Comparison of ENCODE assay signal across 2 cellular contexts in the genomic region with DNA sequence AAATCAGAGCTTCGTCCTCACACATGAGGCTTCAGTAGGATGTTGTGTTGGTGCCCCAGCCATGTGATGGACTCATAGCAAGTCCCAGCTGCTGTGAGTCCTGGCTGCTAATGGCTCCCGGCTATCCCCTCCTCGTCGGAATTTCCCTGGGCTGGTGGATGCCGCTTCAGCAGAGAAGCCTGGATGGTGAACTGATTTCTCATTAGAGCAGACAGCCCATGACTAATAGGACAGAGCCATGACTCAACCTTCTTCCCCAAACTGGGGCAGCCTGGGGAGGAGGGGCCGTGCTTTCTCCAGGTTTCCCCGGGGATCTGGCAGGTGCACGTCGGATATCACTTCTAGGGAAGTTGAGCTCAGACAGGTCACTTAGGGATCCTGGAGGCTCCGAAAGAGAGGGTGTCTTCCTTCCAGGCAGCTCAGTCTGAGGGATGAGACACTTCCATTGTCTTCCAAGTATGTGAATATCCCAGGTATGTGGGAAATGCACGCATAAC.
TF ChIP-seq lines count a peak whose summit lies in the region.

No MANE protein-coding gene starts in this region.

TF ChIP-seq in HCT116, 20 proteins besides CTCF, POLR2A, EP300 and RAD21 (continued from another document):
- TF ChIP-seq MAX (IDR thresholded peaks at IDR 0.05) (peak; percentile 30; the same call in 1 of the 2 replicates), ELF1 (IDR thresholded peaks at IDR 0.05; ENCODE audit: borderline replicate concordance, low read depth) (no peak), SP1 (IDR thresholded peaks at IDR 0.05; ENCODE audit: low read depth) (0 out of 2 replicates have a peak, but pooled peaks have one; percentile 45), POLR2AphosphoS5 (IDR thresholded peaks at IDR 0.05; ENCODE audit: low read depth, low read length) (no peak), SRF (IDR thresholded peaks at IDR 0.05; ENCODE audit: low read depth) (0 out of 2 replicates have a peak, but pooled peaks have one; percentile 48), JUND (IDR thresholded peaks at IDR 0.05) (peak; percentile 78), TCF7L2 (IDR thresholded peaks at IDR 0.05; ENCODE audit: borderline replicate concordance, extremely low read depth, insufficient read depth, insufficient read length) (no peak), EZH2phosphoT487 (IDR thresholded peaks at IDR 0.05; ENCODE audit: borderline replicate concordance) (no peak), EGR1 (IDR thresholded peaks at IDR 0.05; ENCODE audit: low read depth) (no peak)
- TF ChIP-seq, protein P1, sequence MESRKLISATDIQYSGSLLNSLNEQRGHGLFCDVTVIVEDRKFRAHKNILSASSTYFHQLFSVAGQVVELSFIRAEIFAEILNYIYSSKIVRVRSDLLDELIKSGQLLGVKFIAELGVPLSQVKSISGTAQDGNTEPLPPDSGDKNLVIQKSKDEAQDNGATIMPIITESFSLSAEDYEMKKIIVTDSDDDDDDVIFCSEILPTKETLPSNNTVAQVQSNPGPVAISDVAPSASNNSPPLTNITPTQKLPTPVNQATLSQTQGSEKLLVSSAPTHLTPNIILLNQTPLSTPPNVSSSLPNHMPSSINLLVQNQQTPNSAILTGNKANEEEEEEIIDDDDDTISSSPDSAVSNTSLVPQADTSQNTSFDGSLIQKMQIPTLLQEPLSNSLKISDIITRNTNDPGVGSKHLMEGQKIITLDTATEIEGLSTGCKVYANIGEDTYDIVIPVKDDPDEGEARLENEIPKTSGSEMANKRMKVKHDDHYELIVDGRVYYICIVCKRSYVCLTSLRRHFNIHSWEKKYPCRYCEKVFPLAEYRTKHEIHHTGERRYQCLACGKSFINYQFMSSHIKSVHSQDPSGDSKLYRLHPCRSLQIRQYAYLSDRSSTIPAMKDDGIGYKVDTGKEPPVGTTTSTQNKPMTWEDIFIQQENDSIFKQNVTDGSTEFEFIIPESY (IDR thresholded peaks at IDR 0.05; ENCODE audit: extremely low read depth, insufficient replicate concordance, low read length): no peak
- TF ChIP-seq, protein P2, sequence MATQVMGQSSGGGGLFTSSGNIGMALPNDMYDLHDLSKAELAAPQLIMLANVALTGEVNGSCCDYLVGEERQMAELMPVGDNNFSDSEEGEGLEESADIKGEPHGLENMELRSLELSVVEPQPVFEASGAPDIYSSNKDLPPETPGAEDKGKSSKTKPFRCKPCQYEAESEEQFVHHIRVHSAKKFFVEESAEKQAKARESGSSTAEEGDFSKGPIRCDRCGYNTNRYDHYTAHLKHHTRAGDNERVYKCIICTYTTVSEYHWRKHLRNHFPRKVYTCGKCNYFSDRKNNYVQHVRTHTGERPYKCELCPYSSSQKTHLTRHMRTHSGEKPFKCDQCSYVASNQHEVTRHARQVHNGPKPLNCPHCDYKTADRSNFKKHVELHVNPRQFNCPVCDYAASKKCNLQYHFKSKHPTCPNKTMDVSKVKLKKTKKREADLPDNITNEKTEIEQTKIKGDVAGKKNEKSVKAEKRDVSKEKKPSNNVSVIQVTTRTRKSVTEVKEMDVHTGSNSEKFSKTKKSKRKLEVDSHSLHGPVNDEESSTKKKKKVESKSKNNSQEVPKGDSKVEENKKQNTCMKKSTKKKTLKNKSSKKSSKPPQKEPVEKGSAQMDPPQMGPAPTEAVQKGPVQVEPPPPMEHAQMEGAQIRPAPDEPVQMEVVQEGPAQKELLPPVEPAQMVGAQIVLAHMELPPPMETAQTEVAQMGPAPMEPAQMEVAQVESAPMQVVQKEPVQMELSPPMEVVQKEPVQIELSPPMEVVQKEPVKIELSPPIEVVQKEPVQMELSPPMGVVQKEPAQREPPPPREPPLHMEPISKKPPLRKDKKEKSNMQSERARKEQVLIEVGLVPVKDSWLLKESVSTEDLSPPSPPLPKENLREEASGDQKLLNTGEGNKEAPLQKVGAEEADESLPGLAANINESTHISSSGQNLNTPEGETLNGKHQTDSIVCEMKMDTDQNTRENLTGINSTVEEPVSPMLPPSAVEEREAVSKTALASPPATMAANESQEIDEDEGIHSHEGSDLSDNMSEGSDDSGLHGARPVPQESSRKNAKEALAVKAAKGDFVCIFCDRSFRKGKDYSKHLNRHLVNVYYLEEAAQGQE (IDR thresholded peaks at IDR 0.05; ENCODE audit: low read depth): no peak

TF ChIP-seq in SK-N-SH treated with all-trans-retinoic acid at 6 μM for 48 hours, 23 proteins besides CTCF, POLR2A, EP300 and RAD21 (continued from another document):
- TF ChIP-seq PATZ1 (CRISPR knock-in tag; IDR thresholded peaks at IDR 0.05; ENCODE audit: borderline replicate concordance) (no peak), ARNTL (CRISPR knock-in tag; IDR thresholded peaks at IDR 0.05; ENCODE audit: borderline replicate concordance, low read depth) (no peak), ZFP30 (CRISPR knock-in tag; IDR thresholded peaks at IDR 0.05) (no peak)
